Comparison of ENCODE assay signal across 1 cellular context in the genomic region with DNA sequence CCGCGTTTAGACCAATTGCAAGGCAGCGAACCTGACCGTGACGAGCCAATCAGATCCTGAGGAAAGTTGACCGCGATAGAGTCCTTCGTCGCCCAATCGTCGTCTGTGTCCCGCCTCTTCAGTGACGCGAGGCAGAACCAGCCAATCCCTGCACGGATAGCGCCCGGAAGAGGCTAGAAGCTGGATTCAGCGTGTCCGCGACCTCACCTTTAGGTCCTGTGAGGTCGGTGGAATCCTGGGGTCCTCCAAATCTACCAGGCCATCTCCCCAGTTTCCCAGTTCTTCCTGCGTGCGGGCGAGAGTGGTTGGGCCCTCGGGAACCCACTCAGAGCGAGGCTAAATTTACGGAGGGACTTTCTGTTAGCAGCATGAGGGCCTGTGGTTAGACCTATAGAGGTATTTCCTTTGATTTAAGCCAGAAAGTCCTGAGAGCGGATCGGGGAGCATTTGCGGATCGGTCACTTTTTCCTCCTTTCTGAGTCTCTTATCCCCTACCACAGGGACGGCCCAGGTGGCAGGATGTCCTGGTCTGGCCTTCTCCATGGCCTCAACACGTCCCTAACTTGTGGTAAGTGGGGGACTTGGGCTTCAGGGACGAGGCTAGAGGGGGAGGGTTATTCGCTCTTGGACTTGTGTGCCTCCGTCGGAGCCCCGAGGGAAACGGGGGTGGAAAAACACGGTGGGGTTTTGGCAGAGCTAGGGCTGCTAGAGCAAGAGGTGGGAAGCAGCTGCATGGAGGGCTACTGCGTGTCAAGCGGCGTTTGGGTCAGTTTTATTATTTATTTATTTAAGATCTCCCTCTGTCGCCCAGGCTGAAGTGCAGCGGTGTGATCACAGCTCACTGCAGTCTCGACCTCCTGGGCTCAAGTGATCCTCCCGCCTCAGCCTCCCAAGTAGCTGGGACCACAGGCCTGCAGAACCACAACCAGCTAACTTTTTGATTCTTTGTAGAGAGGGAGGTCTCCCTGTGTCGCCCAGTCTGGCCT.
TF ChIP-seq lines count a peak whose summit lies in the region.

TSS of gene MRPS12 (plus strand) at position 169 of the 986 bp plus-strand sequence. CDS start at position 520, 351 bp downstream.

TF ChIP-seq in H1, 55 proteins besides CTCF, POLR2A, EP300 and RAD21 (continued from another document):
- TF ChIP-seq CHD2 (IDR thresholded peaks at IDR 0.05; ENCODE audit: low read length), result peak; percentile 77
- no peak for TF ChIP-seq CBX8 (IDR thresholded peaks at IDR 0.05; ENCODE audit: borderline replicate concordance, low read depth, low read length)
- peak; percentile 61 for TF ChIP-seq TAF1 (IDR thresholded peaks at IDR 0.05; ENCODE audit: low read depth, low read length)
- TF ChIP-seq JUND (IDR thresholded peaks at IDR 0.05; ENCODE audit: low read length), result no peak
- TF ChIP-seq CHD7 (IDR thresholded peaks at IDR 0.05; ENCODE audit: insufficient replicate concordance, low read length), result no peak
- TF ChIP-seq YY1 (IDR thresholded peaks at IDR 0.05; ENCODE audit: low read depth, low read length), result no peak
- no peak for TF ChIP-seq RNF2 (IDR thresholded peaks at IDR 0.05; ENCODE audit: borderline replicate concordance, low read depth, low read length, missing control alignments, poor library complexity, severe bottlenecking)
- no peak for TF ChIP-seq ZNF274 (IDR thresholded peaks at IDR 0.05; ENCODE audit: borderline replicate concordance, extremely low read depth, low read length)
- no peak for TF ChIP-seq ASH2L (IDR thresholded peaks at IDR 0.05; ENCODE audit: low read length)
- no peak for TF ChIP-seq KDM4A (IDR thresholded peaks at IDR 0.05; ENCODE audit: low read depth, low read length, severe bottlenecking)
- peak; percentile 62 for TF ChIP-seq POLR2AphosphoS5 (IDR thresholded peaks at IDR 0.05; ENCODE audit: low read depth, low read length)
- TF ChIP-seq, protein P1, sequence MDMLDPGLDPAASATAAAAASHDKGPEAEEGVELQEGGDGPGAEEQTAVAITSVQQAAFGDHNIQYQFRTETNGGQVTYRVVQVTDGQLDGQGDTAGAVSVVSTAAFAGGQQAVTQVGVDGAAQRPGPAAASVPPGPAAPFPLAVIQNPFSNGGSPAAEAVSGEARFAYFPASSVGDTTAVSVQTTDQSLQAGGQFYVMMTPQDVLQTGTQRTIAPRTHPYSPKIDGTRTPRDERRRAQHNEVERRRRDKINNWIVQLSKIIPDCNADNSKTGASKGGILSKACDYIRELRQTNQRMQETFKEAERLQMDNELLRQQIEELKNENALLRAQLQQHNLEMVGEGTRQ (IDR thresholded peaks at IDR 0.05; ENCODE audit: low read length), result peak; percentile 21; the same call in 1 of the 2 replicates
- TF ChIP-seq MAX (IDR thresholded peaks at IDR 0.05), result peak; percentile 30; the same call in 1 of the 2 replicates
- no peak for TF ChIP-seq SIRT6 (IDR thresholded peaks at IDR 0.05; ENCODE audit: low read length)
- no peak for TF ChIP-seq SUZ12 (IDR thresholded peaks at IDR 0.05; ENCODE audit: low read length)
- TF ChIP-seq CBX5 (IDR thresholded peaks at IDR 0.05; ENCODE audit: low read depth, low read length), result no peak
- peak; percentile 89 for TF ChIP-seq CREB1 (IDR thresholded peaks at IDR 0.05)
- no peak for TF ChIP-seq GTF2F1 (IDR thresholded peaks at IDR 0.05; ENCODE audit: borderline replicate concordance, low read depth, low read length)
- TF ChIP-seq HDAC2 (IDR thresholded peaks at IDR 0.05; ENCODE audit: borderline replicate concordance in 1 of 2, low read depth in 2 of 2, low read length in 2 of 2), result peak in 1 of 2 experiments; percentile 92; a peak in 1 of 4 replicates
- TF ChIP-seq FOSL1 (IDR thresholded peaks at IDR 0.05; ENCODE audit: insufficient read depth, low read depth, low read length), result no peak
- TF ChIP-seq TCF12 (IDR thresholded peaks at IDR 0.05; ENCODE audit: low read depth, low read length), result no peak
- no peak for TF ChIP-seq HDAC6 (IDR thresholded peaks at IDR 0.05; ENCODE audit: low read depth, low read length)
- TF ChIP-seq TBP (IDR thresholded peaks at IDR 0.05; ENCODE audit: low read depth, low read length), result peak; percentile 74; the same call in 1 of the 2 replicates
- TF ChIP-seq NANOG (IDR thresholded peaks at IDR 0.05; ENCODE audit: insufficient read depth, low read depth, low read length, poor library complexity, severe bottlenecking), result no peak
- 0 out of 2 replicates have a peak, but pooled peaks have one; percentile 8 for TF ChIP-seq RBBP5 (IDR thresholded peaks at IDR 0.05; ENCODE audit: borderline replicate concordance, low read depth, low read length)
- peak; percentile 84 for TF ChIP-seq TAF7 (optimal IDR thresholded peaks at IDR 0.05; ENCODE audit: borderline replicate concordance, low read depth, low read length)
- TF ChIP-seq SIN3A (conservative IDR thresholded peaks at IDR 0.05 in 1 of 2, IDR thresholded peaks at IDR 0.05 in 1 of 2; ENCODE audit: low read depth in 1 of 2, low read length in 2 of 2), result peak in 1 of 2 experiments; percentile 69; a peak in 2 of 4 replicates
- TF ChIP-seq BCL11A (IDR thresholded peaks at IDR 0.05; ENCODE audit: low read depth in 2 of 2, low read length in 2 of 2), result no peak
- TF ChIP-seq EGR1 (IDR thresholded peaks at IDR 0.05; ENCODE audit: borderline replicate concordance, low read depth, low read length), result no peak
- peak; percentile 62 for TF ChIP-seq SP2 (IDR thresholded peaks at IDR 0.05; ENCODE audit: low read length)
- TF ChIP-seq MAFK (IDR thresholded peaks at IDR 0.05; ENCODE audit: low read depth, low read length), result no peak
- TF ChIP-seq SP1 (IDR thresholded peaks at IDR 0.05; ENCODE audit: low read depth, low read length), result peak; percentile 93
- TF ChIP-seq KDM1A (IDR thresholded peaks at IDR 0.05; ENCODE audit: borderline replicate concordance, low read length), result peak; percentile 84; the same call in 1 of the 2 replicates
- TF ChIP-seq CEBPB (IDR thresholded peaks at IDR 0.05; ENCODE audit: low read depth, low read length), result no peak
